In the genomic region with DNA sequence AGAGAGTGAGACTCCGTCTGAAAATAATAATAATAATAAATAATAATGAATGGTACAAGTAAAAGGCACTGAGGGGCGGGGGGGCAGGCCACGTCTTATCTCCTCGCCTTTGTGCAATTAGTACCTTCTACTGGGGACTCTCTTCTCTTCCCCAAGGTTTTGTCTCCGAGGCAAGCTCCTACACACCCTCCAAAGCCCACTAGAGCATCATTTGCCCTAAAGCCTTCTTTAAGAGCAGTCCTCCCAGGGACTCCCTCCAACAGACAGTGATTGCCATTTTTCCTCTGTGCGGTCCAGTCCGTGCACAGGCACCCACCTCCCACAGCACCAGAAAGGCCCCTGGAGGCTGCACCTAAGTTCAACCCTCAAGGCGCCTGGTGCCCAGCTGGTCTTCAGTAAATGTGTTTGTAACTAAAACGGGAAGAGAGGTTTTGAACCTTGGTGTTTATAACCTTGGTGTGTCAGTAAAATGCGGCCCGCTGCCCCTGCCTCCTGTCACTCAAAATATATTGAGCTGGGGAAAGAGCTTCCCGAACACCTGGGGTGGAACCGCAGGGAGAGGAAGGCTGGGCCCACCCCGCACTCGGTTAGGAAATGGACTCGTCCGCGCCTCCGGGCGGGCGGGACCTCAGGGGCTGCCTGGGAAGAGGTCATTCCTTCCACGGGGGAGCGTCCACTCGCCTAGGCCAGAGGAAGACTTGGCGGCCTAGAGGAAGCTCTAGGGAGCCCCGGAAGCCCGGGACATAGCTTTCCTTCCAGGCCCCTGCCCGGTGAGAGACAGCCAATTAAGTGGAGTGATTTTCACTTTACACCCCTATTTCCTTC, we compare ENCODE assay signal across 16 cellular contexts. TPM values are rescaled to one million over a fixed set of nuclear protein-coding genes. Genes with fewer than 3 reads are reported as not detected.
DNase-seq lines count a peak whose midpoint lies in the region; ATAC-seq, FAIRE-seq and TF ChIP-seq lines count a peak whose summit lies in the region.
"Had no signal": no experiment of that assay in that cellular context is flagged by ENCODE, and none has a peak within 500 bp of the region (broad histone marks: within the 10 kb centered on the region; RNA-seq: fewer than 3 reads in every experiment).

No MANE protein-coding gene starts in this region.

- no peaks in the 10 kb centered on the region for H3K9me3 ChIP-seq in iPS-20b (ENCODE audit: insufficient read depth, low read depth, low read length)
- no peaks in the 10 kb centered on the region for H3K9me3 ChIP-seq in psoas muscle
- H3K9me3 ChIP-seq in small intestine (ENCODE audit: control insufficient read depth, low read depth), result no peaks in the 10 kb centered on the region
- H3K9me3 ChIP-seq: sigmoid colon had no signal

- H3K4me3 ChIP-seq in iPS-20b (ENCODE audit: low read length) (peak overlapping the region; percentile 47), psoas muscle (no peak overlapping the region), small intestine (ENCODE audit: low read depth in 1 of 2, low read length in 2 of 2) (no peak overlapping the region)
- H3K4me3 ChIP-seq: lung, sigmoid colon had no signal

- peaks cover 8% of the 10 kb centered on the region; the same call in 1 of the 2 replicates for H3K4me1 ChIP-seq in iPS-20b (ENCODE audit: insufficient read depth, low read length)
- peaks cover 9% of the 10 kb centered on the region for H3K4me1 ChIP-seq in psoas muscle
- peaks cover 0 to 3% of the 10 kb centered on the region in 2 donors for H3K4me1 ChIP-seq in small intestine (ENCODE audit: control insufficient read depth in 2 of 2, insufficient read depth in 1 of 2, low read depth in 1 of 2, low read length in 1 of 2)

- no peak for TF ChIP-seq CTCF in psoas muscle (IDR thresholded peaks at IDR 0.05)
- TF ChIP-seq CTCF in GM13976 (IDR thresholded peaks at IDR 0.05; ENCODE audit: borderline replicate concordance, control extremely low read depth, extremely low read depth, insufficient read depth, missing control alignments), result no peak

- FAIRE-seq in small intestine (lab: Jason Lieb, UNC), result no peak
- FAIRE-seq: bronchial epithelial cell, RCC 7860, urothelium cell line had no signal

- intact Hi-C loops in psoas muscle (cut with DNase I), result no loop called here

- ATAC-seq in psoas muscle, result no peak

- 56 to 60% (median 58%) methylated on average over 26 to 28 of the region's 28 CpGs for WGBS in psoas muscle, 3 donors
- WGBS in small intestine, 3 donors, result 24 to 37% (median 31%) methylated on average over 22 to 28 of the region's 28 CpGs

- H3K36me3 ChIP-seq in iPS-20b (ENCODE audit: insufficient read depth, low read depth, low read length) (no peaks in the 10 kb centered on the region), psoas muscle (ENCODE audit: insufficient read depth in 1 of 2, low read depth in 1 of 2) (no peaks in the 10 kb centered on the region), small intestine (ENCODE audit: control insufficient read depth in 2 of 2, insufficient read depth in 2 of 2, low read length in 2 of 2) (no peaks in the 10 kb centered on the region)
- H3K36me3 ChIP-seq: sigmoid colon had no signal

- DNase-seq in HuH-7 (ENCODE audit: low spot score), result peak; percentile 96
- DNase-seq in amniotic epithelial cell (ENCODE audit: low read depth), result peak; percentile 77
- DNase-seq in psoas muscle, result peak; percentile 34 to 54
- no peak for DNase-seq in small intestine
- no peak for DNase-seq in MV-4-11 (lab: John Stamatoyannopoulos, UW)
- DNase-seq in GM13976 (ENCODE audit: low spot score), result no peak
- no peak for DNase-seq in activated effector memory CD4-positive, alpha-beta T cell treated with Interleukin-2 at 50 U/mL for 16 hours
- DNase-seq: activated T-cell treated with anti-CD3 and anti-CD28 coated beads, Interleukin-2, amount 50 U/mL, for 24 hours; NCI-H146; sigmoid colon had no signal

- no peak overlapping the region; the same call in 1 of the 2 replicates for H3K9ac ChIP-seq in iPS-20b (ENCODE audit: low read depth, low read length)

- in situ Hi-C loops in GM13976 (cut with MboI; ENCODE audit: low sequenced_read_pairs, unreplicated experiment), result no loop called here

- no peak overlapping the region for H3K27ac ChIP-seq in iPS-20b (ENCODE audit: low read length)
- no peak overlapping the region for H3K27ac ChIP-seq in psoas muscle
- no peak overlapping the region for H3K27ac ChIP-seq in small intestine (ENCODE audit: low read depth in 1 of 2, low read length in 1 of 2)
- H3K27ac ChIP-seq: HL-60, sigmoid colon had no signal

- peaks cover 89% of the 10 kb centered on the region for H3K27me3 ChIP-seq in iPS-20b (ENCODE audit: insufficient read depth, low read length)
- peaks cover 0 to 71% (median 6%) of the 10 kb centered on the region in 3 donors for H3K27me3 ChIP-seq in psoas muscle (ENCODE audit: insufficient read depth in 3 of 3, low read length in 2 of 3)
- peaks cover 0 to 9% of the 10 kb centered on the region in 2 donors for H3K27me3 ChIP-seq in small intestine (ENCODE audit: control insufficient read depth in 2 of 2, insufficient read depth in 2 of 2, low read length in 2 of 2)

RNA-seq across cellular contexts. Expression of a gene that starts 4.7 kb away (rescaled TPM):
- total RNA-seq in psoas muscle, result 1 to 10 TPM in 2 of 4 donors, under 1 TPM in 2; 0.80 to 1.9 (median 1.2) TPM
- polyA plus RNA-seq in psoas muscle (1 to 10 TPM in 1 of 3 donors, under 1 TPM in 2; 0.53 to 1.1 (median 0.75) TPM), small intestine (10 to 100 TPM in 1 of 3 donors, 1 to 10 TPM in 2; 6.5 to 12.3 (median 9.2) TPM)

RNA-seq across cellular contexts. Expression of a gene that starts 8.2 kb away (rescaled TPM):
- total RNA-seq in psoas muscle, result not detected
- polyA plus RNA-seq in psoas muscle (under 1 TPM in 1 of 3 donors, not detected in 2; 0.01 TPM), small intestine (under 1 TPM in 1 of 3 donors, not detected in 2; 0.06 TPM)
- total RNA-seq: bronchial epithelial cell, lung, sigmoid colon had no signal
- polyA plus RNA-seq: lung had no signal

RNA-seq across cellular contexts. Expression of a gene that starts 42.9 kb away (rescaled TPM):
- total RNA-seq in psoas muscle, result 100 to 1,000 TPM; 127 to 173 (median 150) TPM
- polyA plus RNA-seq in psoas muscle, result 10 to 100 TPM; 41.4 to 87.7 (median 49.5) TPM
- 100 to 1,000 TPM in 2 of 3 donors, 10 to 100 TPM in 1; 72.4 to 104 (median 104) TPM for polyA plus RNA-seq in small intestine

Comparison
In these comparisons a context has a peak if more than half of its experiments do, and no peak if none do; other contexts are left out.
1. DNase-seq: peak in HuH-7 (single experiment), amniotic epithelial cell (single experiment) and psoas muscle (2 of 2); none in small intestine (single experiment), MV-4-11 (single experiment), GM13976 (single experiment) and activated effector memory CD4-positive, alpha-beta T cell treated with Interleukin-2 at 50 U/mL for 16 hours (single experiment).